Comparison of ENCODE assay signal across 12 cellular contexts in the genomic region with DNA sequence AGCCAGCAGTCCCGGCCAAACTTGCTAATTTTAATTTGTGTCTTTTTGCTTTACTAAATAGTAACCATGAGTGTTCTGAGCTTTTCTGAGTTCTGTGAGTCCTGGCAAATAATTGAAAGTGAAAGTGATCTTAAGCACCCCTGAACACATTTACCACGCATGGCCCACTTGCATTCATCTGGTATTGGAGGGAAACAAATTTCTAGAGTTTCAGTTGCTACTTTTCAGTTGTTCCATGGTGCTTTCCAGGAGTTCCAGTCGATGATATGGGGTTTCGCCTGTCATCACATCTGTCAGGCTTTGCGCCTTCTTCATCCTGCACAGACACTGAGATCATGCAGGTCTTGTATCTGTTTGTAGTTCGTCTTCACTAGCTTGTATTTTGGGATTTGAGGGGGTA. TPM values are rescaled to one million over a fixed set of nuclear protein-coding genes. Genes with fewer than 3 reads are reported as not detected.
DNase-seq lines count a peak whose midpoint lies in the region; ATAC-seq and TF ChIP-seq lines count a peak whose summit lies in the region.
"Had no signal": no experiment of that assay in that cellular context is flagged by ENCODE, and none has a peak within 500 bp of the region (broad histone marks: within the 10 kb centered on the region; RNA-seq: fewer than 3 reads in every experiment).

No MANE protein-coding gene starts in this region.

- H3K9me3 ChIP-seq in stomach: no peaks in the 10 kb centered on the region
- no peaks in the 10 kb centered on the region for H3K9me3 ChIP-seq in GM23248 (ENCODE audit: low read depth)

- no peaks in the 10 kb centered on the region for H3K4me1 Mint-ChIP-seq in GM23338
- peaks cover 11% of the 10 kb centered on the region for H3K4me1 Mint-ChIP-seq in activated T-helper 2 cell treated with anti-CD3 and anti-CD28 coated beads, Interferon-gamma antibody, Interleukin-2, Interleukin-4, amounts not matched to agents 10 μg/mL and 5 μg/mL and 100 μg/mL, durations not matched to agents 14 hours and 24 hours and 36 hours (ENCODE audit: low read depth)
- no peaks in the 10 kb centered on the region for H3K4me1 Mint-ChIP-seq in nephron progenitor cell
- H3K4me1 Mint-ChIP-seq: brain had no signal

- H3K36me3 ChIP-seq in GM06990 (ENCODE audit: control insufficient read depth, insufficient read depth, low read length) (peaks cover 2% of the 10 kb centered on the region; the same call in 1 of the 2 replicates), GM23338 (ENCODE audit: insufficient read depth) (peaks cover 18% of the 10 kb centered on the region), stomach (peaks cover 9 to 73% (median 71%) of the 10 kb centered on the region in 4 donors), GM23248 (ENCODE audit: low read depth) (peaks cover 19% of the 10 kb centered on the region)

- H2AFZ ChIP-seq in GM23338 (no peak overlapping the region), GM23248 (no peak overlapping the region)
- H2AFZ ChIP-seq: parathyroid adenoma had no signal

- no peak for TF ChIP-seq CTCF in GM06990 (IDR thresholded peaks at IDR 0.05; ENCODE audit: insufficient read depth, low read length, poor library complexity, severe bottlenecking)
- TF ChIP-seq CTCF in GM23338 (conservative IDR thresholded peaks at IDR 0.05; ENCODE audit: low read depth in 2 of 2): no peak
- TF ChIP-seq CTCF in nephron progenitor cell (IDR thresholded peaks at IDR 0.05): no peak
- no peak for TF ChIP-seq CTCF in stomach (IDR thresholded peaks at IDR 0.05)

- TF ChIP-seq EP300 in stomach (IDR thresholded peaks at IDR 0.05): no peak

- H3K4me3 Mint-ChIP-seq in GM23338: no peak overlapping the region
- H3K4me3 Mint-ChIP-seq in activated T-helper 2 cell treated with anti-CD3 and anti-CD28 coated beads, Interferon-gamma antibody, Interleukin-2, Interleukin-4, amounts not matched to agents 10 μg/mL and 5 μg/mL and 100 μg/mL, durations not matched to agents 14 hours and 24 hours and 36 hours (ENCODE audit: low read depth): no peak overlapping the region
- H3K4me3 Mint-ChIP-seq in nephron progenitor cell: no peak overlapping the region
- H3K4me3 Mint-ChIP-seq: brain had no signal

- H3K4me2 ChIP-seq in GM23338: no peak overlapping the region
- no peak overlapping the region for H3K4me2 ChIP-seq in GM23248 (ENCODE audit: unreplicated experiment)

- peaks cover 18% of the 10 kb centered on the region for H3K27me3 Mint-ChIP-seq in GM23338 (ENCODE audit: insufficient read depth, low read depth, poor library complexity)
- no peaks in the 10 kb centered on the region for H3K27me3 Mint-ChIP-seq in activated T-helper 2 cell treated with anti-CD3 and anti-CD28 coated beads, Interferon-gamma antibody, Interleukin-2, Interleukin-4, amounts not matched to agents 10 μg/mL and 5 μg/mL and 100 μg/mL, durations not matched to agents 14 hours and 24 hours and 36 hours (ENCODE audit: low read depth)
- no peaks in the 10 kb centered on the region for H3K27me3 Mint-ChIP-seq in nephron progenitor cell (ENCODE audit: low read depth, poor library complexity)
- H3K27me3 Mint-ChIP-seq: brain had no signal

- ATAC-seq in GM23338 (no peak), GM19452 (IDR thresholded peaks at IDR 0.05; ENCODE audit: unreplicated experiment) (no peak)

- H3K79me2 ChIP-seq in GM23338 (replicated peaks; ENCODE audit: insufficient read depth) (no peaks in the 10 kb centered on the region), GM23248 (ENCODE audit: insufficient read depth) (no peaks in the 10 kb centered on the region; the same call in 1 of the 2 replicates)
- H3K79me2 ChIP-seq: parathyroid adenoma had no signal

- H3K9me2 ChIP-seq in GM23338 (ENCODE audit: insufficient read depth) (no peaks in the 10 kb centered on the region), GM23248 (ENCODE audit: insufficient read depth) (no peaks in the 10 kb centered on the region)

- in situ Hi-C loops in GM23248 (cut with MboI): no loop called here

- H4K20me1 ChIP-seq in GM23338 (replicated peaks; ENCODE audit: insufficient read depth) (peaks cover 4% of the 10 kb centered on the region), GM23248 (ENCODE audit: insufficient read depth) (no peaks in the 10 kb centered on the region)

- peaks cover 62% of the 10 kb centered on the region for H3K36me3 Mint-ChIP-seq in GM23338 (ENCODE audit: low read depth)
- peaks cover 49% of the 10 kb centered on the region for H3K36me3 Mint-ChIP-seq in activated T-helper 2 cell treated with anti-CD3 and anti-CD28 coated beads, Interferon-gamma antibody, Interleukin-2, Interleukin-4, amounts not matched to agents 10 μg/mL and 5 μg/mL and 100 μg/mL, durations not matched to agents 14 hours and 24 hours and 36 hours (ENCODE audit: low read depth)
- peaks cover 52% of the 10 kb centered on the region for H3K36me3 Mint-ChIP-seq in nephron progenitor cell (ENCODE audit: low read depth)

- peak overlapping the region; percentile 30; the same call in 1 of the 2 replicates for H3K27ac Mint-ChIP-seq in GM23338
- H3K27ac Mint-ChIP-seq in activated T-helper 2 cell treated with anti-CD3 and anti-CD28 coated beads, Interferon-gamma antibody, Interleukin-2, Interleukin-4, amounts not matched to agents 10 μg/mL and 5 μg/mL and 100 μg/mL, durations not matched to agents 14 hours and 24 hours and 36 hours: peak overlapping the region; percentile 89
- H3K27ac Mint-ChIP-seq in nephron progenitor cell: peak overlapping the region; percentile 53

- 86 to 92% (median 92%) methylated on average over 6 of the region's 6 CpGs for WGBS in stomach, 5 donors
- WGBS in GM23248 (ENCODE audit: low coverage in 1 of 2, low lambda C conversion rate in 2 of 2, missing lambda C conversion rate in 2 of 2), 2 experiments: 91 to 93% methylated on average over 6 of the region's 6 CpGs

- peak; percentile 29 for DNase-seq in GM06990 (ENCODE audit: extremely low read depth, insufficient read length)
- DNase-seq in GM23338 (ENCODE audit: low spot score): no peak
- no peak for DNase-seq in activated T-helper 2 cell treated with anti-CD3 and anti-CD28 coated beads, Interferon-gamma antibody, Interleukin-2, Interleukin-4, amounts not matched to agents 10 μg/mL and 5 μg/mL and 100 μg/mL, durations not matched to agents 14 hours and 24 hours and 36 hours (ENCODE audit: low spot score)
- DNase-seq in nephron progenitor cell: no peak
- no peak for DNase-seq in DMS79 (lab: John Stamatoyannopoulos, UW)
- DNase-seq in stomach: no peak
- no peak for DNase-seq in GM23248
- DNase-seq: hippocampal formation, NCI-H2029 had no signal

- no peaks in the 10 kb centered on the region for H3K4me1 ChIP-seq in GM23338 (ENCODE audit: insufficient read depth)
- no peaks in the 10 kb centered on the region for H3K4me1 ChIP-seq in stomach
- H3K4me1 ChIP-seq in GM23248 (ENCODE audit: insufficient read depth): peaks cover 10% of the 10 kb centered on the region; the same call in 1 of the 2 replicates
- H3K4me1 ChIP-seq: parathyroid adenoma had no signal

- no peak for TF ChIP-seq POLR2A in stomach (IDR thresholded peaks at IDR 0.05)

- H3K4me3 ChIP-seq in GM06990 (replicated peaks; ENCODE audit: low read depth, low read length): no peak overlapping the region
- H3K4me3 ChIP-seq in GM23338: no peak overlapping the region
- H3K4me3 ChIP-seq in stomach: no peak overlapping the region
- no peak overlapping the region for H3K4me3 ChIP-seq in GM23248

- H3F3A ChIP-seq in GM23338 (replicated peaks; ENCODE audit: low read depth): peaks cover 18% of the 10 kb centered on the region; the same call in 1 of the 2 replicates
- H3F3A ChIP-seq in GM23248 (ENCODE audit: insufficient read depth): peaks cover 40% of the 10 kb centered on the region

- H3K9ac ChIP-seq in GM23248: no peak overlapping the region
- H3K9ac ChIP-seq: parathyroid adenoma had no signal

- H3K27me3 ChIP-seq in GM06990 (replicated peaks; ENCODE audit: control insufficient read depth, insufficient read depth, low read length) (no peaks in the 10 kb centered on the region), GM23338 (ENCODE audit: insufficient read depth) (no peaks in the 10 kb centered on the region), stomach (no peaks in the 10 kb centered on the region), GM23248 (replicated peaks; ENCODE audit: insufficient read depth) (no peaks in the 10 kb centered on the region)

- H3K27ac ChIP-seq in GM23338 (ENCODE audit: low read depth) (no peak overlapping the region), stomach (no peak overlapping the region), GM23248 (no peak overlapping the region)
- H3K27ac ChIP-seq: parathyroid adenoma had no signal

- intact Hi-C loops in activated T-helper 2 cell treated with anti-CD3 and anti-CD28 coated beads, Interferon-gamma antibody, Interleukin-2, Interleukin-4, amounts not matched to agents 10 μg/mL and 5 μg/mL and 100 μg/mL, durations not matched to agents 14 hours and 24 hours and 36 hours (cut with micrococcal nuclease): no loop called here
- intact Hi-C loops in stomach (cut with DNase I; ENCODE audit: low total_unique reads): no loop called here

- H3K9me3 Mint-ChIP-seq in GM23338 (no peaks in the 10 kb centered on the region), nephron progenitor cell (no peaks in the 10 kb centered on the region)
- no peaks in the 10 kb centered on the region for H3K9me3 Mint-ChIP-seq in activated T-helper 2 cell treated with anti-CD3 and anti-CD28 coated beads, Interferon-gamma antibody, Interleukin-2, Interleukin-4, amounts not matched to agents 10 μg/mL and 5 μg/mL and 100 μg/mL, durations not matched to agents 14 hours and 24 hours and 36 hours
- H3K9me3 Mint-ChIP-seq: brain had no signal

RNA-seq across cellular contexts. Expression of a gene that starts 44.1 kb away (rescaled TPM):
- 24.2 and 25.1 TPM in 2 replicates for total RNA-seq in GM23338 (2014; rRNA removed; shearing (Covaris generic))
- polyA plus RNA-seq in GM23338 (2016; fragmentation: Nextera tagmentation; extraction: Ambion mirVana) (28.6 and 31.7 TPM in 2 replicates), stomach (1 to 10 TPM; 4.1 to 5.4 (median 5.0) TPM), GM23248 (2016; fragmentation: Nextera tagmentation; extraction: Ambion mirVana) (13.2 and 13.6 TPM in 2 replicates)
- 42.0 and 46.5 TPM in 2 replicates for total RNA-seq in activated T-helper 2 cell treated with anti-CD3 and anti-CD28 coated beads, Interferon-gamma antibody, Interleukin-2, Interleukin-4, amounts not matched to agents 10 μg/mL and 5 μg/mL and 100 μg/mL, durations not matched to agents 14 hours and 24 hours and 36 hours
- total RNA-seq in stomach: 10 to 100 TPM in 2 of 5 donors, 1 to 10 TPM in 3; 1.7 to 15.2 (median 4.1) TPM
- total RNA-seq in GM23248 (2014; rRNA removed; shearing (Covaris generic)): 14.4 and 18.6 TPM in 2 replicates

RNA-seq across cellular contexts. Expression of a gene that starts 51.4 kb away (rescaled TPM):
- 22.7 and 24.2 TPM in 2 replicates for total RNA-seq in GM23338 (2014; rRNA removed; shearing (Covaris generic))
- polyA plus RNA-seq in GM23338 (2016; fragmentation: Nextera tagmentation; extraction: Ambion mirVana) (21.1 and 30.9 TPM in 2 replicates), stomach (under 1 TPM; 0.15 to 0.60 (median 0.37) TPM), GM23248 (2016; fragmentation: Nextera tagmentation; extraction: Ambion mirVana) (1.4 and 1.8 TPM in 2 replicates)
- 24.6 and 26.8 TPM in 2 replicates for total RNA-seq in activated T-helper 2 cell treated with anti-CD3 and anti-CD28 coated beads, Interferon-gamma antibody, Interleukin-2, Interleukin-4, amounts not matched to agents 10 μg/mL and 5 μg/mL and 100 μg/mL, durations not matched to agents 14 hours and 24 hours and 36 hours
- total RNA-seq in stomach: 1 to 10 TPM in 4 of 5 donors, under 1 TPM in 1; 0.58 to 9.7 (median 1.8) TPM
- 0.89 and 1.1 TPM in 2 replicates for total RNA-seq in GM23248 (2014; rRNA removed; shearing (Covaris generic))

Comparison
In these comparisons a context has a peak if more than half of its experiments do, and no peak if none do; other contexts are left out.
1. H3K27ac Mint-ChIP-seq: peak in every context shown above with its lines; median percentile 89 in activated T-helper 2 cell treated with anti-CD3 and anti-CD28 coated beads, Interferon-gamma antibody, Interleukin-2, Interleukin-4, amounts not matched to agents 10 μg/mL and 5 μg/mL and 100 μg/mL, durations not matched to agents 14 hours and 24 hours and 36 hours; 53 in nephron progenitor cell; 30 in GM23338.